In the genomic region with DNA sequence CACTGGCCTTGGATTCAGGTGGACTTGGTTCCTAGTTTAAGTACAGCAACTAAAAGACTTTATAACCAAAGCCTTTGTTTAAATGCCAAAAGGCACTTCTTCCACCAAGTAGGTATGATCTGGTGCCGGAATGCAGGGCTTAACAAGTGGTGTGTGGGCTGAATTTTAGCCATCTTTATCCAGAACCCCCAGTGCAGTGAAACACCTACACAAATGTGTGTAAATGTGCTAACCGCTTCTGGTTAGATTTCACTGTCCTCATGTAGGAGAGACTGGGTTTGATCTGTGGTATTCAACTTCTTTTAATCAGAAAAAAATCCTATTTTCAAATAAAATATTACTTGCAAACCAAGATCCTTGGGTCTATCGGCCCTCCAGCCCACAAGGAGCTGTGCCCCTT, we compare ENCODE assay signal across 24 cellular contexts. TPM values are rescaled to one million over a fixed set of nuclear protein-coding genes. Genes with fewer than 3 reads are reported as not detected.
DNase-seq lines count a peak whose midpoint lies in the region; ATAC-seq, FAIRE-seq and TF ChIP-seq lines count a peak whose summit lies in the region.
"Had no signal": no experiment of that assay in that cellular context is flagged by ENCODE, and none has a peak within 500 bp of the region (broad histone marks: within the 10 kb centered on the region; RNA-seq: fewer than 3 reads in every experiment).

No MANE protein-coding gene starts in this region.

- no peak for ATAC-seq in activated T-helper 17 cell treated with anti-CD3 and anti-CD28 coated beads, Interleukin-2, amount 50 U/mL, for 72 hours (replicated peaks)
- peak in 2 of 3 donors; percentile 41 to 69 for ATAC-seq in natural killer cell
- ATAC-seq: left cardiac atrium; naive thymus-derived CD8-positive, alpha-beta T cell had no signal

- intact Hi-C loops in natural killer cell (cut with micrococcal nuclease): loop anchor here (5.0 kb wide), 1 partner anchor 71 kb away; no protein-coding TSS in a partner anchor
- intact Hi-C loops in colonic mucosa (cut with DNase I): no loop called here

- no peak for DNase-seq in activated T-cell treated with anti-CD3 and anti-CD28 coated beads, Interleukin-2, amount 50 U/mL, for 24 hours
- no peak for DNase-seq in activated T-cell treated with anti-CD3 and anti-CD28 coated beads, Interleukin-2, amount 50 U/mL, for 1 hour
- DNase-seq in GM12891 (ENCODE audit: insufficient read length, low spot score): no peak
- DNase-seq in natural killer cell: no peak
- no peak for DNase-seq in kidney tubule cell (ENCODE audit: low spot score)
- no peak for DNase-seq in GDM1 (lab: John Stamatoyannopoulos, UW)
- no peak for DNase-seq in colonic mucosa
- DNase-seq: activated CD4-positive, alpha-beta T cell treated with anti-CD3 and anti-CD28 coated beads, Interleukin-2, amount 50 U/mL, for 48 hours; dermis blood vessel endothelial cell; glutamatergic neuron; left cardiac atrium; naive thymus-derived CD8-positive, alpha-beta T cell; NCI-H1417 treated with DMSO at 0.1 percent for 48 hours; NCI-H524; ovary; stimulated activated CD4-positive, alpha-beta T cell treated with anti-CD3 and anti-CD28 coated beads, Interleukin-12 subunit alpha, Interleukin-12 subunit beta, amount 100 ng/mL, for 4 hours; upper lobe of left lung had no signal

- no peaks in the 10 kb centered on the region for H3K27me3 ChIP-seq in colonic mucosa
- H3K27me3 ChIP-seq: ovary, upper lobe of left lung had no signal

- no peaks in the 10 kb centered on the region for H3K36me3 ChIP-seq in colonic mucosa
- H3K36me3 ChIP-seq: HAP-1, ovary, upper lobe of left lung had no signal

- peak overlapping the region; percentile 72 for H3K4me3 Mint-ChIP-seq in activated T-cell treated with anti-CD3 and anti-CD28 coated beads, Interleukin-2, amount 50 U/mL, for 24 hours
- peak overlapping the region; percentile 79 for H3K4me3 Mint-ChIP-seq in activated T-helper 17 cell treated with anti-CD3 and anti-CD28 coated beads, Interleukin-2, amount 50 U/mL, for 72 hours
- H3K4me3 Mint-ChIP-seq in natural killer cell: peak overlapping the region; percentile 50

- H3K27ac ChIP-seq in colonic mucosa: no peak overlapping the region
- H3K27ac ChIP-seq: ovary, upper lobe of left lung had no signal

- no peaks in the 10 kb centered on the region for H3K4me1 ChIP-seq in colonic mucosa
- H3K4me1 ChIP-seq: HAP-1 had no signal

- H3K9me3 Mint-ChIP-seq in activated T-cell treated with anti-CD3 and anti-CD28 coated beads, Interleukin-2, amount 50 U/mL, for 24 hours: no peaks in the 10 kb centered on the region
- no peaks in the 10 kb centered on the region for H3K9me3 Mint-ChIP-seq in activated T-helper 17 cell treated with anti-CD3 and anti-CD28 coated beads, Interleukin-2, amount 50 U/mL, for 72 hours
- H3K9me3 Mint-ChIP-seq in natural killer cell: no peaks in the 10 kb centered on the region

- H3K9ac ChIP-seq in colonic mucosa (ENCODE audit: low read depth in 2 of 2, low read length in 2 of 2): no peak overlapping the region

- H3K27ac Mint-ChIP-seq in activated T-cell treated with anti-CD3 and anti-CD28 coated beads, Interleukin-2, amount 50 U/mL, for 24 hours: peak overlapping the region; percentile 94
- H3K27ac Mint-ChIP-seq in activated T-helper 17 cell treated with anti-CD3 and anti-CD28 coated beads, Interleukin-2, amount 50 U/mL, for 72 hours: peak overlapping the region; percentile 89
- H3K27ac Mint-ChIP-seq in natural killer cell: no peak overlapping the region

- H3K9me3 ChIP-seq in colonic mucosa: no peaks in the 10 kb centered on the region
- H3K9me3 ChIP-seq: HAP-1, ovary, upper lobe of left lung had no signal

- FAIRE-seq in GM12891 (lab: Jason Lieb, UNC): peak; percentile 31
- FAIRE-seq: bronchial epithelial cell, GM18507 had no signal

- H3K27me3 Mint-ChIP-seq in activated T-cell treated with anti-CD3 and anti-CD28 coated beads, Interleukin-2, amount 50 U/mL, for 24 hours: no peaks in the 10 kb centered on the region
- no peaks in the 10 kb centered on the region for H3K27me3 Mint-ChIP-seq in activated T-helper 17 cell treated with anti-CD3 and anti-CD28 coated beads, Interleukin-2, amount 50 U/mL, for 72 hours
- H3K27me3 Mint-ChIP-seq in natural killer cell (ENCODE audit: low read depth in 2 of 2): peaks cover 3 to 4% of the 10 kb centered on the region in 2 donors
- H3K27me3 Mint-ChIP-seq: naive thymus-derived CD8-positive, alpha-beta T cell had no signal

- H3K4me1 Mint-ChIP-seq in activated T-cell treated with anti-CD3 and anti-CD28 coated beads, Interleukin-2, amount 50 U/mL, for 24 hours (ENCODE audit: low read depth): peaks cover 92% of the 10 kb centered on the region
- H3K4me1 Mint-ChIP-seq in activated T-helper 17 cell treated with anti-CD3 and anti-CD28 coated beads, Interleukin-2, amount 50 U/mL, for 72 hours: peaks cover 65% of the 10 kb centered on the region
- peaks cover 57 to 60% of the 10 kb centered on the region in 2 donors for H3K4me1 Mint-ChIP-seq in natural killer cell

- TF ChIP-seq CTCF in natural killer cell (IDR thresholded peaks at IDR 0.05) (no peak), colonic mucosa (IDR thresholded peaks at IDR 0.05) (no peak)

- H3K4me3 ChIP-seq in colonic mucosa: no peak overlapping the region
- H3K4me3 ChIP-seq: HAP-1, ovary, upper lobe of left lung had no signal

- TF ChIP-seq POLR2A in GM12891 (IDR thresholded peaks at IDR 0.05; ENCODE audit: low read depth, low read length): no peak

- H3K36me3 Mint-ChIP-seq in activated T-cell treated with anti-CD3 and anti-CD28 coated beads, Interleukin-2, amount 50 U/mL, for 24 hours (ENCODE audit: low read depth): peaks cover 93% of the 10 kb centered on the region
- H3K36me3 Mint-ChIP-seq in activated T-helper 17 cell treated with anti-CD3 and anti-CD28 coated beads, Interleukin-2, amount 50 U/mL, for 72 hours (ENCODE audit: low read depth): peaks cover 100% of the 10 kb centered on the region
- H3K36me3 Mint-ChIP-seq in natural killer cell: no peaks in the 10 kb centered on the region

TF ChIP-seq in GM12891, 5 proteins besides CTCF, POLR2A, EP300 and RAD21:
- TF ChIP-seq SPI1 (IDR thresholded peaks at IDR 0.05; ENCODE audit: low read depth, low read length): no peak
- TF ChIP-seq POLR2AphosphoS5 (IDR thresholded peaks at IDR 0.05; ENCODE audit: low read depth, low read length): no peak
- TF ChIP-seq PAX5 (IDR thresholded peaks at IDR 0.05; ENCODE audit: insufficient read depth, low read length, severe bottlenecking): no peak
- no peak for TF ChIP-seq POU2F2 (IDR thresholded peaks at IDR 0.05; ENCODE audit: low read depth, low read length)
- no peak for TF ChIP-seq TAF1 (IDR thresholded peaks at IDR 0.05; ENCODE audit: low read depth, low read length)

RNA-seq across cellular contexts. Expression of a gene that starts 10.3 kb away (rescaled TPM):
- polyA plus RNA-seq in GM12891 (2012; ENCODE audit: low read depth, missing spikeins): 102 TPM
- 100 to 1,000 TPM; 121 to 186 TPM for total RNA-seq in activated T-helper 17 cell treated with anti-CD3 and anti-CD28 coated beads, Interleukin-2, amount 50 U/mL, for 72 hours
- total RNA-seq in natural killer cell (1 to 10 TPM; 1.1 to 3.5 (median 2.1) TPM), colonic mucosa (1 to 10 TPM in 1 of 2 donors, under 1 TPM in 1; 0.69 to 1.2 TPM)
- total RNA-seq: bronchial epithelial cell, dermis blood vessel endothelial cell, MCF 10A had no signal
- polyA plus RNA-seq: BJ had no signal

RNA-seq across cellular contexts. Expression of a gene that starts 57.3 kb away (rescaled TPM):
- polyA plus RNA-seq in GM12891 (2012; ENCODE audit: low read depth, missing spikeins): 14.9 TPM
- total RNA-seq in activated T-helper 17 cell treated with anti-CD3 and anti-CD28 coated beads, Interleukin-2, amount 50 U/mL, for 72 hours: 10 to 100 TPM; 15.7 to 37.3 TPM
- 10 to 100 TPM; 11.1 to 56.7 (median 12.9) TPM for total RNA-seq in natural killer cell
- total RNA-seq in colonic mucosa: 1 to 10 TPM; 1.3 to 3.0 TPM
- total RNA-seq: A673, bronchial epithelial cell, dermis blood vessel endothelial cell, MCF 10A had no signal
- polyA plus RNA-seq: BJ had no signal

Comparison
In these comparisons a context has a peak if more than half of its experiments do, and no peak if none do; other contexts are left out.
1. H3K27ac Mint-ChIP-seq: peak in activated T-cell treated with anti-CD3 and anti-CD28 coated beads, Interleukin-2, amount 50 U/mL, for 24 hours (single experiment) and activated T-helper 17 cell treated with anti-CD3 and anti-CD28 coated beads, Interleukin-2, amount 50 U/mL, for 72 hours (single experiment); none in natural killer cell (0 of 2).
2. RNA of a gene that starts 10.3 kb away (total RNA-seq): 121 to 186 TPM in activated T-helper 17 cell treated with anti-CD3 and anti-CD28 coated beads, Interleukin-2, amount 50 U/mL, for 72 hours; 1.1 to 3.5 TPM in natural killer cell and 0.69 to 1.2 TPM in colonic mucosa; every median in the first group is over 10 times any median in the second.
3. Peak in every context shown above with its lines, with median percentiles within 50 percentile points of each other: H3K4me3 Mint-ChIP-seq.